In the genomic region with DNA sequence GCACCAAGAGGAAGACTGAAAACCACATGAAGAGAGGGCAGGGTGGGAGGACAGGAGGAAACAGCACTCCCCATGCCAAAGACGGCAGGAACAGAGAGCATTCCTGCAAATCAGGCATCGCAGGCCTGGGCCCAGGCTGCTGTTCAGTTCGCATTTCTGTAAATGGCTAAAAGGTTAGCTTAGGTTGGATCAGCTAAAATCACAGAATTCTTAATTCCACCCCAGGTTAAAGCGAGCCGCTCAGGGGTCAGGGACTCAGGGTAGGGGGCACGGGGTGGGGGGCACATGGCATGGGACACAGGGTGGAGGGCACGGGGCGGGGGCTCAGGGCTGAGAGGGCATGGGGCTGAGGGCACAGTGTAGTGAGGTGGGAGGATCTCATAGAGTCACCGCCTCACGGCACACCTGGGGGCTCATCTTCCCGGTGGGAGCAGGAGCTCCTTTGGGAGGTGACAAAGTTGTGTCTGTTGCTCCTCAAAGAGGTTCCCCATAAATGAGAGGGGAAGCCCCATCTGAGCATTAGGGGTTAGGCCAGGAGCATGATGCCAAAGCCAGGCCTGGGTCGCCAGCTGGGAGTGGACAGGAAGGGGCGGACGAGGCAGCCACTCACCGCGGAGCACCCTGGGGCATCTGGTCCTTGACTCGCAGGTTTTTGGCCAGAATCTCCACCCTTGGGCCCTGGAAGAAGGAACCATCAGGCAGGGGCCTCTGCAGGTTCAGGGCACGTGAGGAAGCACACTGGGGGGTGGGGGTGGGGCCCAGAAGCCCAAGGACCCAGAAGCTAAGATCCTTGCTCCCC, we compare ENCODE assay signal across 18 cellular contexts.
A peak's percentile ranks its signal among the peaks of the same experiment; 100 is the strongest.
DNase-seq lines count a peak whose midpoint lies in the region; ATAC-seq and FAIRE-seq lines count a peak whose summit lies in the region.
"Had no signal": no experiment of that assay in that cellular context is flagged by ENCODE, and none has a peak within 500 bp of the region (broad histone marks: within the 10 kb centered on the region; RNA-seq: fewer than 3 reads in every experiment).

No MANE protein-coding gene starts in this region.

- H3K27me3 ChIP-seq in CD4-positive, CD25-positive, alpha-beta regulatory T cell (ENCODE audit: control insufficient read depth, insufficient read depth, low read length) = no peaks in the 10 kb centered on the region
- no peaks in the 10 kb centered on the region for H3K27me3 ChIP-seq in MG63
- H3K27me3 ChIP-seq: pancreas, stomach, vagina had no signal

- peaks cover 83% of the 10 kb centered on the region for H3K36me3 ChIP-seq in CD4-positive, CD25-positive, alpha-beta regulatory T cell (ENCODE audit: control insufficient read depth, insufficient read depth, low read length)
- no peaks in the 10 kb centered on the region for H3K36me3 ChIP-seq in MG63
- H3K36me3 ChIP-seq: pancreas had no signal

- H3K4me1 ChIP-seq in CD4-positive, CD25-positive, alpha-beta regulatory T cell (ENCODE audit: control insufficient read depth, insufficient read depth, low read length, poor library complexity, severe bottlenecking) = no peaks in the 10 kb centered on the region
- H3K4me1 ChIP-seq: pancreas, stomach, vagina had no signal

- ATAC-seq in CD4-positive, CD25-positive, alpha-beta regulatory T cell (ENCODE audit: low read depth in 2 of 2) = no peak
- peak; percentile 1 to 18 for ATAC-seq in naive thymus-derived CD8-positive, alpha-beta T cell
- ATAC-seq in GM19397 (IDR thresholded peaks at IDR 0.05; ENCODE audit: unreplicated experiment) = no peak
- ATAC-seq: HCT116 had no signal

- peak overlapping the region; percentile 81 to 94 (median 87) for H3K27ac Mint-ChIP-seq in CD4-positive, CD25-positive, alpha-beta regulatory T cell
- H3K27ac Mint-ChIP-seq in activated naive CD8-positive, alpha-beta T cell treated with anti-CD3 and anti-CD28 coated beads for 36 hours = peak overlapping the region; percentile 82
- H3K27ac Mint-ChIP-seq in naive thymus-derived CD8-positive, alpha-beta T cell = peak overlapping the region; percentile 34 to 97 (median 87)

- H3K27ac ChIP-seq in CD4-positive, CD25-positive, alpha-beta regulatory T cell (ENCODE audit: insufficient read depth, low read length, poor library complexity, severe bottlenecking) = no peak overlapping the region
- H3K27ac ChIP-seq: pancreas, stomach, vagina had no signal

- DNase-seq in CD4-positive, CD25-positive, alpha-beta regulatory T cell = no peak
- DNase-seq in HTR-8/SVneo (ENCODE audit: insufficient read length, low spot score) = no peak
- DNase-seq in activated naive CD8-positive, alpha-beta T cell treated with anti-CD3 and anti-CD28 coated beads for 36 hours = no peak
- DNase-seq in naive thymus-derived CD8-positive, alpha-beta T cell = no peak
- DNase-seq in MG63 = no peak
- no peak for DNase-seq in D341Med (ENCODE audit: low spot score)
- DNase-seq: amniotic stem cell, glutamatergic neuron, islet precursor cell, NCI-H1105 treated with DMSO at 0.1 percent for 48 hours, stomach had no signal

- peaks cover 40% of the 10 kb centered on the region for H3K36me3 Mint-ChIP-seq in CD4-positive, CD25-positive, alpha-beta regulatory T cell
- peaks cover 8% of the 10 kb centered on the region for H3K36me3 Mint-ChIP-seq in activated naive CD8-positive, alpha-beta T cell treated with anti-CD3 and anti-CD28 coated beads for 36 hours
- H3K36me3 Mint-ChIP-seq in naive thymus-derived CD8-positive, alpha-beta T cell = peaks cover 0 to 68% (median 14%) of the 10 kb centered on the region in 3 donors

- peak overlapping the region in 2 of 4 donors; percentile 36 to 41 for H3K4me3 Mint-ChIP-seq in CD4-positive, CD25-positive, alpha-beta regulatory T cell
- peak overlapping the region; percentile 32 for H3K4me3 Mint-ChIP-seq in activated naive CD8-positive, alpha-beta T cell treated with anti-CD3 and anti-CD28 coated beads for 36 hours
- peak overlapping the region in 9 of 10 donors; percentile 4 to 74 (median 36) for H3K4me3 Mint-ChIP-seq in naive thymus-derived CD8-positive, alpha-beta T cell
- H3K4me3 Mint-ChIP-seq: IgD-negative memory B cell had no signal

- peak; percentile 65 for FAIRE-seq in HTR-8/SVneo (lab: Jason Lieb, UNC)
- FAIRE-seq: colon, pancreas had no signal

- no peaks in the 10 kb centered on the region for H3K27me3 Mint-ChIP-seq in CD4-positive, CD25-positive, alpha-beta regulatory T cell
- H3K27me3 Mint-ChIP-seq in activated naive CD8-positive, alpha-beta T cell treated with anti-CD3 and anti-CD28 coated beads for 36 hours = no peaks in the 10 kb centered on the region
- no peaks in the 10 kb centered on the region for H3K27me3 Mint-ChIP-seq in naive thymus-derived CD8-positive, alpha-beta T cell
- H3K27me3 Mint-ChIP-seq: IgD-negative memory B cell had no signal

- peaks cover 0 to 15% (median 6%) of the 10 kb centered on the region in 4 donors for H3K4me1 Mint-ChIP-seq in CD4-positive, CD25-positive, alpha-beta regulatory T cell
- peaks cover 17% of the 10 kb centered on the region for H3K4me1 Mint-ChIP-seq in activated naive CD8-positive, alpha-beta T cell treated with anti-CD3 and anti-CD28 coated beads for 36 hours
- H3K4me1 Mint-ChIP-seq in naive thymus-derived CD8-positive, alpha-beta T cell = peaks cover 7 to 15% (median 12%) of the 10 kb centered on the region in 4 donors

- peaks cover 0 to 10% (median 0%) of the 10 kb centered on the region in 7 donors for H3K9me3 Mint-ChIP-seq in CD4-positive, CD25-positive, alpha-beta regulatory T cell
- H3K9me3 Mint-ChIP-seq in activated naive CD8-positive, alpha-beta T cell treated with anti-CD3 and anti-CD28 coated beads for 36 hours = no peaks in the 10 kb centered on the region
- H3K9me3 Mint-ChIP-seq in naive thymus-derived CD8-positive, alpha-beta T cell = no peaks in the 10 kb centered on the region
- H3K9me3 Mint-ChIP-seq: IgD-negative memory B cell had no signal

- POLR2A ChIA-PET in naive thymus-derived CD8-positive, alpha-beta T cell (lab: Charles Lee) = no interaction called here

- no peaks in the 10 kb centered on the region for H3K9me3 ChIP-seq in CD4-positive, CD25-positive, alpha-beta regulatory T cell (ENCODE audit: control insufficient read depth in 2 of 2, low read length in 2 of 2)
- H3K9me3 ChIP-seq in MG63 = no peaks in the 10 kb centered on the region
- H3K9me3 ChIP-seq: pancreas, stomach, vagina had no signal

- H3K4me3 ChIP-seq in CD4-positive, CD25-positive, alpha-beta regulatory T cell (ENCODE audit: low read depth, low read length) = no peak overlapping the region
- H3K4me3 ChIP-seq in MG63 = no peak overlapping the region
- H3K4me3 ChIP-seq: pancreas, smooth muscle cell, stomach, vagina had no signal

Comparison
In these comparisons a context has a peak if more than half of its experiments do, and no peak if none do; other contexts are left out.
1. ATAC-seq: peak in naive thymus-derived CD8-positive, alpha-beta T cell (2 of 2); none in CD4-positive, CD25-positive, alpha-beta regulatory T cell (0 of 2) and GM19397 (single experiment).
2. Peak in every context shown above with its lines, with median percentiles within 50 percentile points of each other: H3K27ac Mint-ChIP-seq.